8 cellular contexts compared by ENCODE assay signal in the genomic region with DNA sequence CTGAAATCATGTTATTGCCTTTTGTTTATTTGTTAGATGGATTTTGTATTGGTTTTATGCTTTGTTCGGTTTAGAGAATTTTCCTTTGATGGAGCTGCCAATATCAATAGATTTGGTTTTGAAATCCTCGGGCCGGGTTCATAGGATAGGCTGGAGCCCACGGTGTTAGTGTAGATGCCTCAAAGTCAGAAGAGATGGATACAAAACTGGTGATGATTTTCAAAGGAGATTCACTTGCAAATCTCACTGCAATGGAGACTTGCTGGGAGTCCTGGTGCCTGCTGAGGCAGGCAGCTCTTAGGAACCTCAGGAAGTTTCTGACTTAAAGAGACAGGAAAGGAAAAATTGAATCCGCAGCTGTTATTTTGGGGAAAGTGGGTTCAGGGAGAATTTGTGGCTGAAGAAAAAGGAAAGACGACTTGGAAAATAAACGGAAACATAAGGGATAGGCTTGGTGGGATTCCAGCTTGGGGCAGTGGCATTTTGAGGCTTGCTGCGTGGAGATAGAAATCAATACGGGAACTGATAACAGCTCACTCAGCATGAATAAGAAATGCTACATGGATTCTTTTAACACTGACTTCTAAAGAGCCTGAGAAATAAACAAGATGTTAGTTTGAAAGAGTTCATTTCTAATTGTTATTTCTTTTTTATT.
A peak's percentile ranks its signal among the peaks of the same experiment; 100 is the strongest.
DNase-seq lines count a peak whose midpoint lies in the region; ATAC-seq and TF ChIP-seq lines count a peak whose summit lies in the region.

No MANE protein-coding gene starts in this region.

- TF ChIP-seq CTCF in CD8-positive, alpha-beta T cell (IDR thresholded peaks at IDR 0.05), result no peak
- TF ChIP-seq CTCF in glutamatergic neuron (IDR thresholded peaks at IDR 0.05; ENCODE audit: partially characterized antibody, unreplicated experiment) (no peak), progenitor cell of endocrine pancreas (IDR thresholded peaks at IDR 0.05; ENCODE audit: unreplicated experiment) (no peak)

- H3K27me3 Mint-ChIP-seq in CD8-positive, alpha-beta T cell (ENCODE audit: low read depth), result peaks cover 28% of the 10 kb centered on the region
- H3K27me3 Mint-ChIP-seq in glutamatergic neuron (ENCODE audit: unreplicated experiment), result peaks cover 9% of the 10 kb centered on the region
- H3K27me3 Mint-ChIP-seq in progenitor cell of endocrine pancreas, result peaks cover 67% of the 10 kb centered on the region

- H3K36me3 ChIP-seq in CD8-positive, alpha-beta T cell (ENCODE audit: insufficient read depth, low read length), result no peaks in the 10 kb centered on the region
- H3K36me3 ChIP-seq in SJCRH30, result no peaks in the 10 kb centered on the region

- no peaks in the 10 kb centered on the region for H3K27me3 ChIP-seq in CD8-positive, alpha-beta T cell (ENCODE audit: insufficient read depth, low read length)
- H3K27me3 ChIP-seq in SJCRH30, result no peaks in the 10 kb centered on the region

- H3K9me3 ChIP-seq in CD8-positive, alpha-beta T cell (ENCODE audit: low read length), result no peaks in the 10 kb centered on the region
- no peaks in the 10 kb centered on the region for H3K9me3 ChIP-seq in SJCRH30 (replicated peaks)

- H3K9me3 Mint-ChIP-seq in CD8-positive, alpha-beta T cell, result no peaks in the 10 kb centered on the region
- H3K9me3 Mint-ChIP-seq in glutamatergic neuron (ENCODE audit: unreplicated experiment), result peaks cover 8% of the 10 kb centered on the region
- no peaks in the 10 kb centered on the region for H3K9me3 Mint-ChIP-seq in progenitor cell of endocrine pancreas (ENCODE audit: low read depth)

- no peak overlapping the region for H3K27ac Mint-ChIP-seq in CD8-positive, alpha-beta T cell
- H3K27ac Mint-ChIP-seq in glutamatergic neuron (ENCODE audit: unreplicated experiment) (no peak overlapping the region), progenitor cell of endocrine pancreas (no peak overlapping the region)

- DNase-seq in CD8-positive, alpha-beta T cell, result no peak
- DNase-seq in SJCRH30, result peak in 1 of 2 experiments; percentile 1
- no peak for DNase-seq in glutamatergic neuron
- DNase-seq in pons (ENCODE audit: low spot score), result peak; percentile 70
- DNase-seq in HUDEP-2 (lab: John Stamatoyannopoulos, UW; ENCODE audit: unreplicated experiment in 76 of 76), result no peak
- DNase-seq in activated CD8-positive, alpha-beta memory T cell treated with anti-CD3 and anti-CD28 coated beads, Interleukin-2, amount 50 U/mL, for 4 hours, result no peak
- no peak for DNase-seq in progenitor cell of endocrine pancreas (ENCODE audit: low spot score, unreplicated experiment)

- intact Hi-C loops in CD8-positive, alpha-beta T cell (cut with DNase I, micrococcal nuclease), result no loop called here

- POLR2A ChIA-PET in CD8-positive, alpha-beta T cell (lab: Charles Lee), result no interaction called here

- peaks cover 2% of the 10 kb centered on the region for H3K36me3 Mint-ChIP-seq in CD8-positive, alpha-beta T cell
- H3K36me3 Mint-ChIP-seq in glutamatergic neuron (ENCODE audit: unreplicated experiment), result no peaks in the 10 kb centered on the region
- H3K36me3 Mint-ChIP-seq in progenitor cell of endocrine pancreas (ENCODE audit: insufficient read depth), result no peaks in the 10 kb centered on the region

- peak overlapping the region; percentile 55 for H3K4me3 ChIP-seq in CD8-positive, alpha-beta T cell (ENCODE audit: low read depth, low read length)
- H3K4me3 ChIP-seq in SJCRH30, result peak overlapping the region; percentile 51

- H3K4me1 ChIP-seq in CD8-positive, alpha-beta T cell (ENCODE audit: insufficient read depth, low read length), result peaks cover 10% of the 10 kb centered on the region
- H3K4me1 ChIP-seq in SJCRH30, result no peaks in the 10 kb centered on the region

- H3K4me1 Mint-ChIP-seq in CD8-positive, alpha-beta T cell (ENCODE audit: low read depth), result peaks cover 23% of the 10 kb centered on the region
- peaks cover 33% of the 10 kb centered on the region for H3K4me1 Mint-ChIP-seq in glutamatergic neuron (ENCODE audit: low read depth, unreplicated experiment)
- H3K4me1 Mint-ChIP-seq in progenitor cell of endocrine pancreas (ENCODE audit: low read depth), result peaks cover 14% of the 10 kb centered on the region

- no peak for ATAC-seq in CD8-positive, alpha-beta T cell
- ATAC-seq in HG03432 (IDR thresholded peaks at IDR 0.05; ENCODE audit: unreplicated experiment), result no peak

- no peak overlapping the region for H3K27ac ChIP-seq in CD8-positive, alpha-beta T cell (ENCODE audit: low read depth, low read length)
- H3K27ac ChIP-seq in SJCRH30, result no peak overlapping the region

- CTCF ChIA-PET in CD8-positive, alpha-beta T cell (lab: Charles Lee), result interaction anchor here (0.6 kb wide), 1 partner anchor 17 kb away, joined by 3 read pairs; no protein-coding TSS in a partner anchor

- peak overlapping the region; percentile 89 for H3K4me3 Mint-ChIP-seq in CD8-positive, alpha-beta T cell
- H3K4me3 Mint-ChIP-seq in glutamatergic neuron (ENCODE audit: unreplicated experiment) (peak overlapping the region; percentile 66), progenitor cell of endocrine pancreas (ENCODE audit: low read depth) (no peak overlapping the region)
